ENCODE assay signal across 22 cellular contexts in the genomic region with DNA sequence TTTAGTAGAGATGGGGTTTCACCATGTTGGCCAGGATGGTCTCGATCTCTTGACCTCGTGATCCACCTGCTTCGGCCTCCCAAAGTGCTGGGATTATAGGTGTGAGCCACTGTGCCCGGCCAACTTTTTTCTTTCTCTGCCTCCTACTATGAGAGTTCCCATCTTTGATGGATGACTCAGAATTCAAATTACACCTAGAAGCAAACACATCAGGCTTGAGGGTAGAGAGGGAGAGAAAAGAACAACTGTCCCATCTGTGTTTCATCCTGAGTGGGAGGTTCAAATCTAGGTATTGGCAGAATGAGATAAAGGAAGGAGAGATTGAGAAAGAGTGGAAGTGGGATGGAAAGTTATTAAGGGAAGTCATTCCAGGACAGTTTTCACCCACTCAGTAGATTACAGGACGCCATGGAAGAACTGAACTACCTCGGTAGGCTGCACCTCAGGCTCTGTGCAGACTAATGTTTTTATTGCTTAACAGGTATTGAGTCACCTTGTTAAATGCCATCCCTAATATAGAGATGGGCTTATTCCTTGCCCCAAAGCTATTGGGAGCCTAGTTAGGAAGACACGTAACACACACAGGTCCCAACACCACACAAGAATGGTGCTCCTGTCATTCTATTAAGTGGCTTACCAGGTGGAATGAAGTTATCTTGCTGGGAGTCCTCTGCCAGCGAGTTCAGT.
"Had no signal": no experiment of that assay in that cellular context is flagged by ENCODE, and none has a peak within 500 bp of the region (broad histone marks: within the 10 kb centered on the region; RNA-seq: fewer than 3 reads in every experiment).

No MANE protein-coding gene starts in this region.

- H3K4me3 ChIP-seq: gastrocnemius medialis, heart right ventricle, mucosa of descending colon, thoracic aorta, upper lobe of left lung had no signal

- H3K36me3 ChIP-seq: gastrocnemius medialis, heart right ventricle, thoracic aorta, upper lobe of left lung had no signal

- ATAC-seq: gastrocnemius medialis; mucosa of descending colon; sciatic nerve; stimulated activated memory B cell treated with anti-CD40 and anti-IgM and Interleukin-4, amounts not matched to agents 10 μg/mL and 1 μg/mL and 100 μg/mL, for 72 hours had no signal

- H3K27ac ChIP-seq: gastrocnemius medialis, heart right ventricle, parathyroid adenoma, thoracic aorta, upper lobe of left lung, VCaP had no signal

- H3K9me3 Mint-ChIP-seq: naive B cell; stimulated activated memory B cell treated with anti-CD40 and anti-IgM and Interleukin-4, amounts not matched to agents 10 μg/mL and 1 μg/mL and 100 μg/mL, for 72 hours had no signal

- H3K36me3 Mint-ChIP-seq: memory B cell; naive B cell; stimulated activated memory B cell treated with anti-CD40 and anti-IgM and Interleukin-4, amounts not matched to agents 10 μg/mL and 1 μg/mL and 100 μg/mL, for 72 hours had no signal

- H3K27me3 Mint-ChIP-seq: naive B cell; stimulated activated memory B cell treated with anti-CD40 and anti-IgM and Interleukin-4, amounts not matched to agents 10 μg/mL and 1 μg/mL and 100 μg/mL, for 72 hours had no signal

- H3K4me1 ChIP-seq: gastrocnemius medialis, parathyroid adenoma had no signal

- H3K27ac Mint-ChIP-seq: memory B cell; stimulated activated memory B cell treated with anti-CD40 and anti-IgM and Interleukin-4, amounts not matched to agents 10 μg/mL and 1 μg/mL and 100 μg/mL, for 72 hours had no signal

- H3K4me1 Mint-ChIP-seq: memory B cell; naive B cell; stimulated activated memory B cell treated with anti-CD40 and anti-IgM and Interleukin-4, amounts not matched to agents 10 μg/mL and 1 μg/mL and 100 μg/mL, for 72 hours had no signal

- H3K27me3 ChIP-seq: gastrocnemius medialis, heart right ventricle, upper lobe of left lung had no signal

- DNase-seq: activated CD4-positive, alpha-beta T cell treated with anti-CD3 and anti-CD28 coated beads for 1 hour; activated CD8-positive, alpha-beta memory T cell treated with anti-CD3 and anti-CD28 coated beads for 24 hours; activated CD8-positive, alpha-beta memory T cell treated with anti-CD3 and anti-CD28 coated beads, Interleukin-2, amount 50 U/mL, for 48 hours; activated effector memory CD4-positive, alpha-beta T cell treated with Interleukin-2 at 50 U/mL for 16 hours; activated naive CD4-positive, alpha-beta T cell treated with anti-CD3 and anti-CD28 coated beads, Interleukin-2, amount 50 U/mL, for 16 hours; activated T-cell treated with anti-CD3 and anti-CD28 coated beads, Interleukin-2, amount 50 U/mL, for 48 hours; caudate nucleus; gastrocnemius medialis; heart right ventricle; left ventricle myocardium superior; mucosa of descending colon; naive B cell; stimulated activated CD4-positive, alpha-beta T cell treated with anti-CD3 and anti-CD28 coated beads, Interleukin-4, amount 100 ng/mL, for 4 hours; SW 1271; T-helper 2 cell; upper lobe of left lung had no signal

- H3K4me3 Mint-ChIP-seq: memory B cell; naive B cell; stimulated activated memory B cell treated with anti-CD40 and anti-IgM and Interleukin-4, amounts not matched to agents 10 μg/mL and 1 μg/mL and 100 μg/mL, for 72 hours had no signal

- H3K79me2 ChIP-seq: parathyroid adenoma had no signal

- H2AFZ ChIP-seq: parathyroid adenoma had no signal
